Comparison of ENCODE assay signal across 11 cellular contexts in genomic region chr9:135086597-135087488, GRCh38. TPM values are rescaled to one million over a fixed set of nuclear protein-coding genes. Genes with fewer than 3 reads are reported as not detected.
A peak's percentile ranks its signal among the peaks of the same experiment; 100 is the strongest.
DNase-seq lines count a peak whose midpoint lies in the region; ATAC-seq and TF ChIP-seq lines count a peak whose summit lies in the region.
"Had no signal": no experiment of that assay in that cellular context is flagged by ENCODE, and none has a peak within 500 bp of the region (broad histone marks: within the 10 kb centered on the region; RNA-seq: fewer than 3 reads in every experiment).

No MANE protein-coding gene starts in this region.

- H3K4me1 ChIP-seq in A673 (ENCODE audit: insufficient read depth, low read length, poor library complexity, severe bottlenecking) (peaks cover 65% of the 10 kb centered on the region), SJSA1 (replicated peaks) (peaks cover 15% of the 10 kb centered on the region), right cardiac atrium (ENCODE audit: control insufficient read depth, insufficient read depth, low read length) (no peaks in the 10 kb centered on the region), rectal smooth muscle tissue (ENCODE audit: control insufficient read depth, insufficient read depth, low read length) (peaks cover 3% of the 10 kb centered on the region)

- H3K9ac ChIP-seq in rectal smooth muscle tissue (ENCODE audit: low read length) = no peak overlapping the region

- H3K27ac ChIP-seq in A673 (ENCODE audit: low read depth, low read length, poor library complexity, severe bottlenecking) (peak overlapping the region; percentile 70), SJSA1 (no peak overlapping the region), right cardiac atrium (ENCODE audit: low read length) (no peak overlapping the region), rectal smooth muscle tissue (ENCODE audit: low read depth, low read length) (no peak overlapping the region)

- H3K9me3 ChIP-seq in A673 (ENCODE audit: low read depth, low read length, poor library complexity, severe bottlenecking) (no peaks in the 10 kb centered on the region), SJSA1 (replicated peaks) (no peaks in the 10 kb centered on the region), right cardiac atrium (ENCODE audit: control insufficient read depth, low read length) (no peaks in the 10 kb centered on the region)

- TF ChIP-seq CTCF in A673 (conservative IDR thresholded peaks at IDR 0.05; ENCODE audit: low read depth, low read length) (no peak), Calu3 (IDR thresholded peaks at IDR 0.05; ENCODE audit: unreplicated experiment) (no peak)

- H3K4me3 ChIP-seq in A673 (ENCODE audit: low read depth, low read length, poor library complexity, severe bottlenecking) (peak overlapping the region; percentile 95), SJSA1 (peak overlapping the region; percentile 47), right cardiac atrium (ENCODE audit: low read length) (peak overlapping the region; percentile 59), rectal smooth muscle tissue (ENCODE audit: low read length) (peak overlapping the region; percentile 44)

- no peak for DNase-seq in A673 (ENCODE audit: low spot score)
- no peak for DNase-seq in SJSA1 (ENCODE audit: low read depth in 1 of 2, low spot score in 2 of 2)
- DNase-seq in right cardiac atrium = no peak
- DNase-seq in erythroblast (lab: John Stamatoyannopoulos, UW) = no peak
- no peak for DNase-seq in kidney tubule cell (ENCODE audit: low spot score)
- DNase-seq in Calu3 = no peak
- DNase-seq in ecto neural progenitor cell (ENCODE audit: low spot score) = no peak
- DNase-seq: activated CD4-positive, alpha-beta T cell treated with anti-CD3 and anti-CD28 coated beads for 4 hours; NCI-H510A had no signal

- ATAC-seq in right cardiac atrium = peak; percentile 2 to 21

- H3K9me3 Mint-ChIP-seq in Calu3 (ENCODE audit: low read depth, unreplicated experiment) = peaks cover 6% of the 10 kb centered on the region
- H3K9me3 Mint-ChIP-seq: activated naive CD4-positive, alpha-beta T cell treated with anti-CD3 and anti-CD28 coated beads for 36 hours had no signal

- CTCF ChIA-PET in A673 (lab: Charles Lee) = interaction anchor here (0.8 to 1.4 kb wide), 6 partner anchors 8 to 389 kb away, joined by 3 to 5 read pairs (median 4); no protein-coding TSS in a partner anchor
- CTCF ChIA-PET in Calu3 (lab: Charles Lee) = no interaction called here

- H3K36me3 ChIP-seq in A673 (ENCODE audit: insufficient read depth, low read length, poor library complexity, severe bottlenecking) = peaks cover 22% of the 10 kb centered on the region
- H3K36me3 ChIP-seq in SJSA1 = 0 out of 2 replicates have a peak, but pooled peaks cover 1% of the 10 kb centered on the region
- no peaks in the 10 kb centered on the region for H3K36me3 ChIP-seq in rectal smooth muscle tissue (ENCODE audit: control insufficient read depth, insufficient read depth, low read length)

- TF ChIP-seq POLR2A in erythroblast (IDR thresholded peaks at IDR 0.05; ENCODE audit: low read length) = no peak

- peaks cover 41% of the 10 kb centered on the region for H3K27me3 Mint-ChIP-seq in Calu3 (ENCODE audit: unreplicated experiment)

- peaks cover 9% of the 10 kb centered on the region for H3K4me1 Mint-ChIP-seq in Calu3 (ENCODE audit: low read depth, unreplicated experiment)

- intact Hi-C loops in A673 (cut with micrococcal nuclease; ENCODE audit: unreplicated experiment) (loop anchor here (1.0 to 5.0 kb wide), 3 partner anchors 70 to 325 kb away; no protein-coding TSS in a partner anchor), right cardiac atrium (cut with DNase I) (loop anchor here (1.0 to 5.0 kb wide), 6 partner anchors 255 to 326 kb away; no protein-coding TSS in a partner anchor), Calu3 (cut with micrococcal nuclease; ENCODE audit: unreplicated experiment) (loop anchor here (2.0 kb wide), 2 partner anchors 258 to 326 kb away; no protein-coding TSS in a partner anchor)

- no peaks in the 10 kb centered on the region for H3K36me3 Mint-ChIP-seq in Calu3 (ENCODE audit: insufficient read depth, unreplicated experiment)

- H3K27ac Mint-ChIP-seq in Calu3 (ENCODE audit: unreplicated experiment) = no peak overlapping the region
- H3K27ac Mint-ChIP-seq: activated naive CD4-positive, alpha-beta T cell treated with anti-CD3 and anti-CD28 coated beads for 36 hours had no signal

- BruUV-seq in A673 (replicated peaks; lab: Mats Ljungman, UMichigan) (TSS peak; percentile 54), Calu3 (replicated peaks; lab: Mats Ljungman, UMichigan) (no TSS peak)

- POLR2A ChIA-PET in A673 (lab: Charles Lee; ENCODE audit: low non-redundant PET) = no interaction called here

- H3K27me3 ChIP-seq in A673 (replicated peaks; ENCODE audit: insufficient read depth, low read depth, low read length, poor library complexity) = no peaks in the 10 kb centered on the region
- peaks cover 32% of the 10 kb centered on the region for H3K27me3 ChIP-seq in SJSA1 (replicated peaks)
- H3K27me3 ChIP-seq in right cardiac atrium (ENCODE audit: control insufficient read depth, insufficient read depth) = no peaks in the 10 kb centered on the region
- peaks cover 18% of the 10 kb centered on the region for H3K27me3 ChIP-seq in rectal smooth muscle tissue (ENCODE audit: control insufficient read depth, insufficient read depth, low read length)

- 15% methylated on average over 61 of the region's 61 CpGs for WGBS in right cardiac atrium

- no peak overlapping the region for H3K4me3 Mint-ChIP-seq in Calu3 (ENCODE audit: low read depth, unreplicated experiment)
- H3K4me3 Mint-ChIP-seq: activated naive CD4-positive, alpha-beta T cell treated with anti-CD3 and anti-CD28 coated beads for 36 hours had no signal

RNA-seq across cellular contexts. Expression of gene OLFM1, which starts 0.6 kb away (rescaled TPM):
- 278 and 308 TPM in 2 replicates for total RNA-seq in A673 (2021)
- total RNA-seq in SJSA1 (2014; rRNA removed; shearing (Covaris generic)) = 23.4 and 35.0 TPM in 2 replicates
- 10 to 100 TPM in 2 of 4 donors, 1 to 10 TPM in 2; 8.8 to 19.0 (median 9.5) TPM for total RNA-seq in right cardiac atrium
- 19.1 TPM for polyA plus RNA-seq in right cardiac atrium
- 5.5 and 7.9 TPM in 2 replicates for total RNA-seq in Calu3 (2022)
- total RNA-seq: activated naive CD4-positive, alpha-beta T cell treated with anti-CD3 and anti-CD28 coated beads for 36 hours had no signal

Comparison
In these comparisons a context has a peak if more than half of its experiments do, and no peak if none do; other contexts are left out.
1. H3K4me3 ChIP-seq: peak in every context shown above with its lines; median percentile 95 in A673; 59 in right cardiac atrium; 47 in SJSA1; 44 in rectal smooth muscle tissue.